In the genomic region with DNA sequence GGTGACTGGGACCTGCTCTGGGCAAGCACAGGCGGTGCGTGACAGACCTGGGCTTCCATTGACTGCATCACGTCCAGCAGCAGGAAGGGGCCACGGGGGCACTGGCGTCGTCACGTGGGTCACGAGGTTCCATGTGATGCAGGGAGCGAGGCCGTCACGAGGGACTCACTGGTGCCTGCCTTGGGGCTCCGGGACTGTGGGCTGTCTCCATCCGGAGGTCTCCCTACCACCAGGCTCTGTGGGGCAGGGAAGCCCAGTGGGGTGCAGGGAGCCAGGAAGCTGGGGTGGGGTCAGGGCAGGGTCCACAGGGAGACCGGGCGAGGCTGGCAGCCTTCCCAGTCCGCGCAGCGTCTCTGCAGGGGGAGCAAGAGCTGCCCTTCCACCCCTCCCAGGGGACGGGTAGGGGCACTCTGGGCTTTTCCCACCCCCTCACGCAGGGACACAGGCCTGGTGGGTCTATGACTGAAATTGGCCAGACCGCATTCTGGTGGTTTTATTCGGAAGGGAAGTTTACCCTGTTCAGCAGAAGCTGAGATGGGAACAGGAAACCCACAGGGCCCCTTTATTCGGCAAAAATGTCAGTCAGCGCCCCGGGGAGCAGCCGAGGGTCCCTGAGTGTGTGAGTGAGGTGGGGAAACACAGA, we compare ENCODE assay signal across 1 cellular context.
A peak's percentile ranks its signal among the peaks of the same experiment; 100 is the strongest.
TF ChIP-seq lines count a peak whose summit lies in the region.

No MANE protein-coding gene starts in this region.

TF ChIP-seq in GM12878, 131 proteins besides CTCF, POLR2A, EP300 and RAD21 (continued from another document and continues in another):
- TF ChIP-seq, protein P1, sequence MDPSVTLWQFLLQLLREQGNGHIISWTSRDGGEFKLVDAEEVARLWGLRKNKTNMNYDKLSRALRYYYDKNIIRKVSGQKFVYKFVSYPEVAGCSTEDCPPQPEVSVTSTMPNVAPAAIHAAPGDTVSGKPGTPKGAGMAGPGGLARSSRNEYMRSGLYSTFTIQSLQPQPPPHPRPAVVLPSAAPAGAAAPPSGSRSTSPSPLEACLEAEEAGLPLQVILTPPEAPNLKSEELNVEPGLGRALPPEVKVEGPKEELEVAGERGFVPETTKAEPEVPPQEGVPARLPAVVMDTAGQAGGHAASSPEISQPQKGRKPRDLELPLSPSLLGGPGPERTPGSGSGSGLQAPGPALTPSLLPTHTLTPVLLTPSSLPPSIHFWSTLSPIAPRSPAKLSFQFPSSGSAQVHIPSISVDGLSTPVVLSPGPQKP (IDR thresholded peaks at IDR 0.05; ENCODE audit: low read depth, low read length) = no peak
- TF ChIP-seq BCLAF1 (IDR thresholded peaks at IDR 0.05) (no peak), ZNF24 (IDR thresholded peaks at IDR 0.05) (no peak), RUNX3 (IDR thresholded peaks at IDR 0.05; ENCODE audit: low read length) (peak; percentile 95), KLF5 (IDR thresholded peaks at IDR 0.05; ENCODE audit: partially characterized antibody) (no peak), TCF3 (IDR thresholded peaks at IDR 0.05; ENCODE audit: borderline replicate concordance, insufficient read depth, low read depth, low read length) (peak; percentile 21; the same call in 1 of the 2 replicates), ZSCAN29 (IDR thresholded peaks at IDR 0.05) (no peak), YY1 (IDR thresholded peaks at IDR 0.05; ENCODE audit: low read depth, low read length) (no peak), FOXK2 (IDR thresholded peaks at IDR 0.05) (no peak), PRDM15 (CRISPR knock-in tag; IDR thresholded peaks at IDR 0.05) (peak; percentile 17; the same call in 1 of the 2 replicates), HCFC1 (IDR thresholded peaks at IDR 0.05; ENCODE audit: low read length) (no peak; the same call in 1 of the 2 replicates), CBX3 (IDR thresholded peaks at IDR 0.05; ENCODE audit: borderline replicate concordance, low read depth) (no peak), NR2C1 (IDR thresholded peaks at IDR 0.05) (no peak), ZNF217 (IDR thresholded peaks at IDR 0.05) (no peak), NR2C2 (IDR thresholded peaks at IDR 0.05; ENCODE audit: borderline replicate concordance, control insufficient read depth, insufficient read length, low read depth) (no peak), ZNF274 (IDR thresholded peaks at IDR 0.05; ENCODE audit: insufficient read depth, insufficient read length) (no peak), BHLHE40 (IDR thresholded peaks at IDR 0.05; ENCODE audit: borderline replicate concordance in 1 of 2, low read depth in 2 of 2, low read length in 1 of 2) (peak; percentile 96 to 97), NFIC (IDR thresholded peaks at IDR 0.05; ENCODE audit: low read depth, low read length) (peak; percentile 48; the same call in 1 of the 2 replicates), SREBF2 (IDR thresholded peaks at IDR 0.05; ENCODE audit: low read length) (no peak), PAX5 (IDR thresholded peaks at IDR 0.05; ENCODE audit: borderline replicate concordance, low read depth, low read length) (0 out of 2 replicates have a peak, but pooled peaks have one; percentile 45), YBX1 (IDR thresholded peaks at IDR 0.05) (no peak), CBX5 (IDR thresholded peaks at IDR 0.05; ENCODE audit: low read depth) (no peak), BACH1 (IDR thresholded peaks at IDR 0.05; ENCODE audit: borderline replicate concordance) (0 out of 2 replicates have a peak, but pooled peaks have one; percentile 71), MXI1 (IDR thresholded peaks at IDR 0.05; ENCODE audit: low read depth, low read length) (peak; percentile 56), ETV6 (conservative IDR thresholded peaks at IDR 0.05 in 1 of 2, IDR thresholded peaks at IDR 0.05 in 1 of 2; ENCODE audit: borderline replicate concordance in 1 of 2, low read depth in 1 of 2) (peak in 1 of 2 experiments; percentile 74; a peak in 1 of 4 replicates), TBL1XR1 (IDR thresholded peaks at IDR 0.05; ENCODE audit: low read depth, low read length) (peak; percentile 18; the same call in 1 of the 2 replicates), POLR2AphosphoS5 (IDR thresholded peaks at IDR 0.05; ENCODE audit: low read length) (peak; percentile 70), CHD1 (IDR thresholded peaks at IDR 0.05; ENCODE audit: low read depth, low read length) (no peak), WRNIP1 (IDR thresholded peaks at IDR 0.05; ENCODE audit: borderline replicate concordance, low read depth, low read length) (no peak), SPI1 (IDR thresholded peaks at IDR 0.05; ENCODE audit: borderline replicate concordance, insufficient read depth, low read depth, low read length) (peak; percentile 24; the same call in 1 of the 2 replicates), ATF7 (IDR thresholded peaks at IDR 0.05; ENCODE audit: low read depth) (peak; percentile 36; the same call in 1 of the 2 replicates), SP1 (IDR thresholded peaks at IDR 0.05; ENCODE audit: low read depth, low read length) (peak; percentile 31), MTA3 (IDR thresholded peaks at IDR 0.05; ENCODE audit: borderline replicate concordance, low read length) (peak; percentile 82; the same call in 1 of the 2 replicates), EGR1 (IDR thresholded peaks at IDR 0.05; ENCODE audit: borderline replicate concordance in 1 of 2, low read depth in 2 of 2, low read length in 2 of 2) (peak in 1 of 2 experiments; percentile 70; a peak in 2 of 3 replicates), RFX5 (IDR thresholded peaks at IDR 0.05; ENCODE audit: low read depth, low read length) (no peak), BMI1 (IDR thresholded peaks at IDR 0.05; ENCODE audit: borderline replicate concordance) (no peak), GABPA (IDR thresholded peaks at IDR 0.05; ENCODE audit: low read depth) (no peak), MEF2A (IDR thresholded peaks at IDR 0.05; ENCODE audit: insufficient read depth, low read depth, low read length) (no peak), ZNF207 (IDR thresholded peaks at IDR 0.05; ENCODE audit: borderline replicate concordance) (no peak), SMC3 (IDR thresholded peaks at IDR 0.05; ENCODE audit: borderline replicate concordance, low read length) (no peak), NR2F1 (conservative IDR thresholded peaks at IDR 0.05) (peak; percentile 83), PML (IDR thresholded peaks at IDR 0.05; ENCODE audit: low read length) (no peak), JUNB (IDR thresholded peaks at IDR 0.05) (no peak), MTA2 (IDR thresholded peaks at IDR 0.05; ENCODE audit: low read depth) (peak; percentile 46; the same call in 1 of the 2 replicates)
- TF ChIP-seq, protein P2, sequence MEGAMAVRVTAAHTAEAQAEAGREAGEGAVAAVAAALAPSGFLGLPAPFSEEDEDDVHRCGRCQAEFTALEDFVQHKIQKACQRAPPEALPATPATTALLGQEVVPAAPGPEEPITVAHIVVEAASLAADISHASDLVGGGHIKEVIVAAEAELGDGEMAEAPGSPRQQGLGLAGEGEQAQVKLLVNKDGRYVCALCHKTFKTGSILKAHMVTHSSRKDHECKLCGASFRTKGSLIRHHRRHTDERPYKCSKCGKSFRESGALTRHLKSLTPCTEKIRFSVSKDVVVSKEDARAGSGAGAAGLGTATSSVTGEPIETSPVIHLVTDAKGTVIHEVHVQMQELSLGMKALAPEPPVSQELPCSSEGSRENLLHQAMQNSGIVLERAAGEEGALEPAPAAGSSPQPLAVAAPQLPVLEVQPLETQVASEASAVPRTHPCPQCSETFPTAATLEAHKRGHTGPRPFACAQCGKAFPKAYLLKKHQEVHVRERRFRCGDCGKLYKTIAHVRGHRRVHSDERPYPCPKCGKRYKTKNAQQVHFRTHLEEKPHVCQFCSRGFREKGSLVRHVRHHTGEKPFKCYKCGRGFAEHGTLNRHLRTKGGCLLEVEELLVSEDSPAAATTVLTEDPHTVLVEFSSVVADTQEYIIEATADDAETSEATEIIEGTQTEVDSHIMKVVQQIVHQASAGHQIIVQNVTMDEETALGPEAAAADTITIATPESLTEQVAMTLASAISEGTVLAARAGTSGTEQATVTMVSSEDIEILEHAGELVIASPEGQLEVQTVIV (IDR thresholded peaks at IDR 0.05; ENCODE audit: borderline replicate concordance, partially characterized antibody) = no peak
- TF ChIP-seq, protein P3, sequence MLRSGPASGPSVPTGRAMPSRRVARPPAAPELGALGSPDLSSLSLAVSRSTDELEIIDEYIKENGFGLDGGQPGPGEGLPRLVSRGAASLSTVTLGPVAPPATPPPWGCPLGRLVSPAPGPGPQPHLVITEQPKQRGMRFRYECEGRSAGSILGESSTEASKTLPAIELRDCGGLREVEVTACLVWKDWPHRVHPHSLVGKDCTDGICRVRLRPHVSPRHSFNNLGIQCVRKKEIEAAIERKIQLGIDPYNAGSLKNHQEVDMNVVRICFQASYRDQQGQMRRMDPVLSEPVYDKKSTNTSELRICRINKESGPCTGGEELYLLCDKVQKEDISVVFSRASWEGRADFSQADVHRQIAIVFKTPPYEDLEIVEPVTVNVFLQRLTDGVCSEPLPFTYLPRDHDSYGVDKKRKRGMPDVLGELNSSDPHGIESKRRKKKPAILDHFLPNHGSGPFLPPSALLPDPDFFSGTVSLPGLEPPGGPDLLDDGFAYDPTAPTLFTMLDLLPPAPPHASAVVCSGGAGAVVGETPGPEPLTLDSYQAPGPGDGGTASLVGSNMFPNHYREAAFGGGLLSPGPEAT (IDR thresholded peaks at IDR 0.05; ENCODE audit: low read depth) = peak; percentile 83
- TF ChIP-seq, protein P4, sequence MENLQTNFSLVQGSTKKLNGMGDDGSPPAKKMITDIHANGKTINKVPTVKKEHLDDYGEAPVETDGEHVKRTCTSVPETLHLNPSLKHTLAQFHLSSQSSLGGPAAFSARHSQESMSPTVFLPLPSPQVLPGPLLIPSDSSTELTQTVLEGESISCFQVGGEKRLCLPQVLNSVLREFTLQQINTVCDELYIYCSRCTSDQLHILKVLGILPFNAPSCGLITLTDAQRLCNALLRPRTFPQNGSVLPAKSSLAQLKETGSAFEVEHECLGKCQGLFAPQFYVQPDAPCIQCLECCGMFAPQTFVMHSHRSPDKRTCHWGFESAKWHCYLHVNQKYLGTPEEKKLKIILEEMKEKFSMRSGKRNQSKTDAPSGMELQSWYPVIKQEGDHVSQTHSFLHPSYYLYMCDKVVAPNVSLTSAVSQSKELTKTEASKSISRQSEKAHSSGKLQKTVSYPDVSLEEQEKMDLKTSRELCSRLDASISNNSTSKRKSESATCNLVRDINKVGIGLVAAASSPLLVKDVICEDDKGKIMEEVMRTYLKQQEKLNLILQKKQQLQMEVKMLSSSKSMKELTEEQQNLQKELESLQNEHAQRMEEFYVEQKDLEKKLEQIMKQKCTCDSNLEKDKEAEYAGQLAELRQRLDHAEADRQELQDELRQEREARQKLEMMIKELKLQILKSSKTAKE (IDR thresholded peaks at IDR 0.05; ENCODE audit: low read depth, poor library complexity, severe bottlenecking) = peak; percentile 47
- TF ChIP-seq, protein P5, sequence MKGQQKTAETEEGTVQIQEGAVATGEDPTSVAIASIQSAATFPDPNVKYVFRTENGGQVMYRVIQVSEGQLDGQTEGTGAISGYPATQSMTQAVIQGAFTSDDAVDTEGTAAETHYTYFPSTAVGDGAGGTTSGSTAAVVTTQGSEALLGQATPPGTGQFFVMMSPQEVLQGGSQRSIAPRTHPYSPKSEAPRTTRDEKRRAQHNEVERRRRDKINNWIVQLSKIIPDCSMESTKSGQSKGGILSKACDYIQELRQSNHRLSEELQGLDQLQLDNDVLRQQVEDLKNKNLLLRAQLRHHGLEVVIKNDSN (IDR thresholded peaks at IDR 0.05; ENCODE audit: borderline replicate concordance, extremely low read length, insufficient read depth, low read depth, low read length) = peak; percentile 97
